1 cellular context compared by ENCODE assay signal in genomic region chr5:179285236-179285635, GRCh38.
TF ChIP-seq lines count a peak whose summit lies in the region.

No MANE protein-coding gene starts in this region.

TF ChIP-seq in WTC11, 78 proteins besides CTCF, POLR2A, EP300 and RAD21 (continued from another document):
- TF ChIP-seq ZNF532 (CRISPR knock-in tag; IDR thresholded peaks at IDR 0.05; ENCODE audit: borderline replicate concordance): no peak
- TF ChIP-seq SOX15 (CRISPR knock-in tag; IDR thresholded peaks at IDR 0.05): no peak
- TF ChIP-seq ATF1 (CRISPR knock-in tag; IDR thresholded peaks at IDR 0.05): no peak
- no peak for TF ChIP-seq TCF7 (CRISPR knock-in tag; IDR thresholded peaks at IDR 0.05; ENCODE audit: low read depth)
TF ChIP-seq in WTC11: peak in this region for 0.
